In the genomic region with DNA sequence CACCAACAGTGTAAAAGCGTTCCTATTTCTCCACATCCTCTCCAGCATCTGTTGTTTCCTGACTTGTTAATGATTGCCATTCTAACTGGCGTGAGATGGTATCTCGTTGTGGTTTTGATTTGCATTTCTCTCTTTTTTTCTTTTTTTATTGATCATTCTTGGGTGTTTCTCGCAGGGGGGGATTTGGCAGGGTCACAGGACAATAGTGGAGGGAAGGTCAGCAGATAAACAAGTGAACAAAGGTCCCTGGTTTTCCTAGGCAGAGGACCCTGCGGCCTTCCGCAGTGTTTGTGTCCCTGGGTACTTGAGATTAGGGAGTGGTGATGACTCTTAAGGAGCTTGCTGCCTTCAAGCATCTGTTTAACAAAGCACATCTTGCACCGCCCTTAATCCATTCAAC, we compare ENCODE assay signal across 7 cellular contexts. TPM values are rescaled to one million over a fixed set of nuclear protein-coding genes. Genes with fewer than 3 reads are reported as not detected.
DNase-seq lines count a peak whose midpoint lies in the region; ATAC-seq, FAIRE-seq and TF ChIP-seq lines count a peak whose summit lies in the region.
"Not testable (repeated sequence)": the region's sequence is repeated elsewhere in the genome, so short reads cannot be mapped to it uniquely, and the experiment has no call there.

No MANE protein-coding gene starts in this region.

- not testable (repeated sequence) for DNase-seq in CD4-positive, alpha-beta T cell; activated CD4-positive, alpha-beta T cell treated with anti-CD3 and anti-CD28 coated beads for 36 hours; central memory CD8-positive, alpha-beta T cell (ENCODE audit: low spot score in 2 of 2); HepG2 (ENCODE audit: low spot score); osteocyte (ENCODE audit: extremely low spot score, unreplicated experiment); thyroid gland

- not testable (repeated sequence) for H3K27me3 ChIP-seq in CD4-positive, alpha-beta T cell (ENCODE audit: control insufficient read depth, insufficient read depth, low read length); HepG2 (ENCODE audit: control insufficient read depth in 1 of 2, insufficient read depth in 2 of 2, low read length in 2 of 2); thyroid gland

- H3K9me3 ChIP-seq in CD4-positive, alpha-beta T cell (ENCODE audit: control insufficient read depth, low read length); HepG2 (ENCODE audit: low read length); thyroid gland: not testable (repeated sequence)

- not testable (repeated sequence) for H3K27me3 Mint-ChIP-seq in CD4-positive, alpha-beta T cell; activated CD4-positive, alpha-beta T cell treated with anti-CD3 and anti-CD28 coated beads for 36 hours; activated naive CD8-positive, alpha-beta T cell; central memory CD8-positive, alpha-beta T cell; osteocyte (ENCODE audit: unreplicated experiment)

- peak overlapping the region; percentile 22 for H3K27ac Mint-ChIP-seq in CD4-positive, alpha-beta T cell
- H3K27ac Mint-ChIP-seq in activated CD4-positive, alpha-beta T cell treated with anti-CD3 and anti-CD28 coated beads for 36 hours, result peak overlapping the region; percentile 7
- H3K27ac Mint-ChIP-seq in activated naive CD8-positive, alpha-beta T cell, result peak overlapping the region; percentile 62
- peak overlapping the region; percentile 81 for H3K27ac Mint-ChIP-seq in central memory CD8-positive, alpha-beta T cell (ENCODE audit: low read depth)
- H3K27ac Mint-ChIP-seq in osteocyte (ENCODE audit: unreplicated experiment), result peak overlapping the region; percentile 45

- H3K36me3 ChIP-seq in HepG2 (replicated peaks in 1 of 2; ENCODE audit: control insufficient read depth in 1 of 2, insufficient read depth in 2 of 2, low read length in 2 of 2); thyroid gland: not testable (repeated sequence)

- H3K4me1 Mint-ChIP-seq in CD4-positive, alpha-beta T cell (ENCODE audit: low read depth), result peaks cover 38% of the 10 kb centered on the region
- peaks cover 31% of the 10 kb centered on the region for H3K4me1 Mint-ChIP-seq in activated CD4-positive, alpha-beta T cell treated with anti-CD3 and anti-CD28 coated beads for 36 hours
- H3K4me1 Mint-ChIP-seq in activated naive CD8-positive, alpha-beta T cell (ENCODE audit: low read depth), result peaks cover 44% of the 10 kb centered on the region
- H3K4me1 Mint-ChIP-seq in central memory CD8-positive, alpha-beta T cell, result peaks cover 18% of the 10 kb centered on the region
- peaks cover 12% of the 10 kb centered on the region for H3K4me1 Mint-ChIP-seq in osteocyte (ENCODE audit: unreplicated experiment)

- 42% methylated on average over 7 of the region's 7 CpGs for WGBS in HepG2 (ENCODE audit: low lambda C conversion rate)
- WGBS in thyroid gland, 2 donors, result 55 to 63% methylated on average over 6 to 7 of the region's 7 CpGs

- TF ChIP-seq CTCF in CD4-positive, alpha-beta T cell (IDR thresholded peaks at IDR 0.05); HepG2 (CRISPR knock-in tag; IDR thresholded peaks at IDR 0.05); osteocyte (IDR thresholded peaks at IDR 0.05); thyroid gland (IDR thresholded peaks at IDR 0.05): not testable (repeated sequence)

- H3K79me2 ChIP-seq in HepG2 (ENCODE audit: insufficient read depth, low read length), result peaks cover 76% of the 10 kb centered on the region

- H4K20me1 ChIP-seq in HepG2 (ENCODE audit: insufficient read depth, low read length), result peaks cover 76% of the 10 kb centered on the region

- CTCF ChIA-PET in CD4-positive, alpha-beta T cell (lab: Charles Lee); activated CD4-positive, alpha-beta T cell treated with anti-CD3 and anti-CD28 coated beads for 36 hours (lab: Charles Lee); HepG2 (lab: Yijun Ruan, JAX; ENCODE audit: low intra/inter-chr PET ratio, low total read pairs): not testable (repeated sequence)

- not testable (repeated sequence) for TF ChIP-seq EP300 in HepG2 (IDR thresholded peaks at IDR 0.05; ENCODE audit: low read depth in 2 of 2, low read length in 2 of 2); HepG2 (CRISPR knock-in tag; IDR thresholded peaks at IDR 0.05; ENCODE audit: borderline replicate concordance)

- ATAC-seq in CD4-positive, alpha-beta T cell (ENCODE audit: poor library complexity); activated CD4-positive, alpha-beta T cell treated with anti-CD3 and anti-CD28 coated beads for 36 hours; central memory CD8-positive, alpha-beta T cell (replicated peaks; ENCODE audit: extremely low read depth, poor library complexity, severe bottlenecking); HepG2: not testable (repeated sequence)

- not testable (repeated sequence) for H3K9me3 Mint-ChIP-seq in CD4-positive, alpha-beta T cell; activated CD4-positive, alpha-beta T cell treated with anti-CD3 and anti-CD28 coated beads for 36 hours (ENCODE audit: low read depth); activated naive CD8-positive, alpha-beta T cell (ENCODE audit: low read depth); central memory CD8-positive, alpha-beta T cell; osteocyte (ENCODE audit: unreplicated experiment)

- not testable (repeated sequence) for H3K4me2 ChIP-seq in HepG2 (ENCODE audit: low read depth, low read length)

- H2AFZ ChIP-seq in HepG2 (ENCODE audit: low read length), result not testable (repeated sequence)

- not testable (repeated sequence) for FAIRE-seq in HepG2 (lab: Jason Lieb, UNC)

- not testable (repeated sequence) for BruUV-seq in HepG2 (replicated peaks; lab: Mats Ljungman, UMichigan)

- in situ Hi-C loops in HepG2 (cut with HindIII; ENCODE audit: extremely low pct_ligation_motif_present, low pct_unique_long_range_greater_than_20kb), result not testable (repeated sequence)

- TF ChIP-seq RAD21 in HepG2 (CRISPR knock-in tag; IDR thresholded peaks at IDR 0.05), result not testable (repeated sequence)

- not testable (repeated sequence) for H3K9ac ChIP-seq in HepG2 (ENCODE audit: insufficient read depth, low read depth, low read length)

- not testable (repeated sequence) for TF ChIP-seq POLR2A in HepG2 (IDR thresholded peaks at IDR 0.05; ENCODE audit: insufficient read depth in 1 of 2, low read depth in 2 of 2, low read length in 2 of 2)
- TF ChIP-seq POLR2A in thyroid gland (IDR thresholded peaks at IDR 0.05), result peak in 1 of 2 donors; percentile 34

- H3K4me1 ChIP-seq in HepG2 (ENCODE audit: insufficient read depth, low read length) (peaks cover 76% of the 10 kb centered on the region), thyroid gland (peaks cover 72 to 83% of the 10 kb centered on the region in 2 donors)

- intact Hi-C loops in CD4-positive, alpha-beta T cell (cut with DNase I, micrococcal nuclease); activated CD4-positive, alpha-beta T cell treated with anti-CD3 and anti-CD28 coated beads for 36 hours (cut with DNase I, micrococcal nuclease); HepG2 (cut with micrococcal nuclease; ENCODE audit: unreplicated experiment); thyroid gland (cut with DNase I): not testable (repeated sequence)

- peaks cover 20% of the 10 kb centered on the region for H3K36me3 Mint-ChIP-seq in CD4-positive, alpha-beta T cell (ENCODE audit: low read depth)
- not testable (repeated sequence) for H3K36me3 Mint-ChIP-seq in activated CD4-positive, alpha-beta T cell treated with anti-CD3 and anti-CD28 coated beads for 36 hours (ENCODE audit: low read depth); activated naive CD8-positive, alpha-beta T cell; central memory CD8-positive, alpha-beta T cell (ENCODE audit: insufficient read depth)
- peaks cover 13% of the 10 kb centered on the region for H3K36me3 Mint-ChIP-seq in osteocyte (ENCODE audit: unreplicated experiment)

- H3K4me3 Mint-ChIP-seq in CD4-positive, alpha-beta T cell; activated CD4-positive, alpha-beta T cell treated with anti-CD3 and anti-CD28 coated beads for 36 hours; activated naive CD8-positive, alpha-beta T cell; central memory CD8-positive, alpha-beta T cell; osteocyte (ENCODE audit: unreplicated experiment): not testable (repeated sequence)

- not testable (repeated sequence) for H3K4me3 ChIP-seq in HepG2 (replicated peaks in 1 of 3; ENCODE audit: insufficient read depth in 1 of 3, low read depth in 2 of 3, low read length in 3 of 3); thyroid gland (replicated peaks in 1 of 3)

- not testable (repeated sequence) for H3K27ac ChIP-seq in CD4-positive, alpha-beta T cell (ENCODE audit: low read depth, low read length); HepG2 (ENCODE audit: extremely low read length, insufficient read depth, low read length)
- peak overlapping the region; percentile 86 to 96 (median 93) for H3K27ac ChIP-seq in thyroid gland

- POLR2A ChIA-PET in CD4-positive, alpha-beta T cell (lab: Charles Lee); activated CD4-positive, alpha-beta T cell treated with anti-CD3 and anti-CD28 coated beads for 36 hours (lab: Charles Lee); HepG2 (lab: Yijun Ruan, JAX): not testable (repeated sequence)

RNA-seq across cellular contexts. Expression of gene ARFGEF2, which starts 13.5 kb away (rescaled TPM):
- 10 to 100 TPM; 23.0 to 23.4 TPM for total RNA-seq in CD4-positive, alpha-beta T cell
- total RNA-seq in activated CD4-positive, alpha-beta T cell treated with anti-CD3 and anti-CD28 coated beads for 36 hours, result 10 to 100 TPM; 19.3 to 20.5 TPM
- total RNA-seq in HepG2 (2016; rRNA removed; fragmentation: Illumina TruSeq; extraction: Trizol) (60.8 and 89.4 TPM in 2 replicates), osteocyte (32.5 and 35.8 TPM in 2 replicates), thyroid gland (100 to 1,000 TPM in 2 of 4 donors, 10 to 100 TPM in 2; 92.3 to 131 (median 101) TPM)
- total RNA-seq in HepG2 (2016; cell fraction: cytosol; rRNA removed; fragmentation: Illumina TruSeq; extraction: Trizol; ENCODE audit: low read depth), result 12.9 and 14.8 TPM in 2 replicates
- total RNA-seq in HepG2 (2016; cell fraction: insoluble cytoplasmic fraction; rRNA removed; fragmentation: Illumina TruSeq; extraction: Trizol), result 57.7 and 87.7 TPM in 2 replicates
- 22.8 and 23.2 TPM in 2 replicates for total RNA-seq in HepG2 (2016; cell fraction: membrane; rRNA removed; fragmentation: Illumina TruSeq; extraction: Trizol)
- 61.8 and 69.9 TPM in 2 replicates for total RNA-seq in HepG2 (2016; cell fraction: nucleus; rRNA removed; fragmentation: Illumina TruSeq; extraction: Trizol)
- polyA plus RNA-seq in HepG2 (2011; rRNA removed), result 44.0 and 44.6 TPM in 2 replicates
- 26.6 and 34.6 TPM in 2 replicates for polyA plus RNA-seq in HepG2 (2011; cell fraction: cytosol; rRNA removed)
- 49.9 and 56.4 TPM in 2 replicates for polyA plus RNA-seq in HepG2 (2011; cell fraction: nucleus; rRNA removed)
- polyA plus RNA-seq in HepG2 (2012), result 42.2 and 43.8 TPM in 2 replicates
- 1.1 TPM in 2 replicates for polyA plus RNA-seq in HepG2 (2016; cell fraction: cytosol; fragmentation: Illumina TruSeq; extraction: Trizol; ENCODE audit: low read depth)
- 38.0 and 39.6 TPM in 2 replicates for polyA plus RNA-seq in HepG2 (2016; cell fraction: insoluble cytoplasmic fraction; fragmentation: Illumina TruSeq; extraction: Trizol; ENCODE audit: low read depth)
- 3.0 and 3.5 TPM in 2 replicates for polyA plus RNA-seq in HepG2 (2016; cell fraction: membrane; fragmentation: Illumina TruSeq; extraction: Trizol; ENCODE audit: low read depth)
- 60.6 and 68.6 TPM in 2 replicates for polyA plus RNA-seq in HepG2 (2016; cell fraction: nucleus; fragmentation: Illumina TruSeq; extraction: Trizol; ENCODE audit: insufficient read depth, low read depth)
- polyA minus RNA-seq in HepG2 (2011; rRNA and poly(A)+ RNA removed; ENCODE audit: low replicate concordance), result 69.3 and 130 TPM in 2 replicates
- polyA minus RNA-seq in HepG2 (2011; cell fraction: cytosol; rRNA and poly(A)+ RNA removed), result 69.6 and 83.1 TPM in 2 replicates
- polyA minus RNA-seq in HepG2 (2011; cell fraction: nucleus; rRNA and poly(A)+ RNA removed), result 96.2 and 117 TPM in 2 replicates

Comparison
In these comparisons a context has a peak if more than half of its experiments do, and no peak if none do; other contexts are left out.
1. H3K27ac Mint-ChIP-seq: peak in every context shown above with its lines; median percentile 81 in central memory CD8-positive, alpha-beta T cell; 62 in activated naive CD8-positive, alpha-beta T cell; 45 in osteocyte; 22 in CD4-positive, alpha-beta T cell; 7 in activated CD4-positive, alpha-beta T cell treated with anti-CD3 and anti-CD28 coated beads for 36 hours.